ENCODE assay signal across 8 cellular contexts in the genomic region with DNA sequence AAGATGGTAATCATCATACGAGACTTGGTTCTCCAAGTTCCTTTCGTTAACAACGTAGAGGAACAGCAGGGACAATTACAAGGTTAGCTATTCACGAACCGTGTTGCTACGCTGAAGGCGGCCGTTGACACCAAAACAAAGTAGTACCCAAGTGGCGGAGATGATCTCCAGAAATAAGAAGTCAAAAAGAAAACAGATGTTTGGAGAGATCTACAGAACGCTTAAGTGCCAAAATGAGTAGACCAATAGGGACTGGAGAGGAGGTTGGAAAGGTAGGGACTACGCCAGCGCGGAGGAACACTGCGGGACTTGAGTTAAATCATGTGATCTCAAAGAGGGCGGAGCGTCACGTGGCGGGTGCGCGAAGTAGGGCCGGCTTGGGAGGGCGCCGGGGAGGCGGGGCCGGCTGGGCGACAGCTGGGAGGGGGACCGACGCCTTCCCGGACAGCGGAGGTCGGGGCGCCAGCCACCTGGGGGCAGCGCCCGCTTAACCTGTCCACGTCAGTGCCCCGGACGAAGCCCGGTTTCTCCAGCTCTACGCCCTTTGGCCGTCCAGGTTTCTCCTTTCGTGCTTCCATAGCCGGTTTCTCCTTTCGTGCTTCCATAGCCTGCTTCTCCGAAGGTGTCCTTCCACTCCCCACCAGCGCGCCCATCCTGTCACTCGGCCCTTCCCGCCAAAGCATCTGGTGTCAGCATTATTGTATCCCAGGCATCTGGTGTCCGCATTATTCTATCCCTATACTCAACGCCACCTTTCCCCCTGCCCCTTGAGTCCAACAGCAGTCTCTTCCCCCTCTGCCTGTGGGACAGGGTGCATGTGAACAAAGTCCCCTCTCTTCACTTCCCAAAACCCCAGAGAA. TPM values are rescaled to one million over a fixed set of nuclear protein-coding genes. Genes with fewer than 3 reads are reported as not detected.
A peak's percentile ranks its signal among the peaks of the same experiment; 100 is the strongest.
DNase-seq lines count a peak whose midpoint lies in the region; ATAC-seq, FAIRE-seq and TF ChIP-seq lines count a peak whose summit lies in the region.

No MANE protein-coding gene starts in this region.

- H3K36me3 Mint-ChIP-seq in central memory CD8-positive, alpha-beta T cell (ENCODE audit: insufficient read depth), result peaks cover 54% of the 10 kb centered on the region

- peaks cover 50% of the 10 kb centered on the region for H3K4me1 Mint-ChIP-seq in central memory CD8-positive, alpha-beta T cell

- peaks cover 20% of the 10 kb centered on the region for H3K4me1 ChIP-seq in keratinocyte (ENCODE audit: control insufficient read depth, extremely low read depth, insufficient read depth, low read length)

- FAIRE-seq in keratinocyte (lab: Jason Lieb, UNC), result peak; percentile 80

- H3K4me3 ChIP-seq in keratinocyte (ENCODE audit: control insufficient read depth in 2 of 3, extremely low read depth in 1 of 3, insufficient read depth in 2 of 3, low read depth in 1 of 3, low read length in 3 of 3), result peak overlapping the region; percentile 68 to 90 (median 69)

- peaks cover 34% of the 10 kb centered on the region for H3K79me2 ChIP-seq in keratinocyte (ENCODE audit: control insufficient read depth, insufficient read depth, low read length)

- dilution Hi-C loops in keratinocyte (cut with MboI; ENCODE audit: extremely low pct_ligation_motif_present, low sequenced_read_pairs), result no loop called here

- H3K36me3 ChIP-seq in keratinocyte (ENCODE audit: control insufficient read depth in 2 of 2, extremely low read depth in 1 of 2, insufficient read depth in 2 of 2, low read length in 2 of 2), result peaks cover 19 to 25% of the 10 kb centered on the region in 2 experiments

- peak overlapping the region; percentile 72 for H2AFZ ChIP-seq in keratinocyte (ENCODE audit: control insufficient read depth, low read length)

- no peaks in the 10 kb centered on the region for H3K27me3 ChIP-seq in keratinocyte (ENCODE audit: control insufficient read depth, extremely low read depth, insufficient read depth, low read length)

- H3K27me3 Mint-ChIP-seq in central memory CD8-positive, alpha-beta T cell, result no peaks in the 10 kb centered on the region

- no peaks in the 10 kb centered on the region for H4K20me1 ChIP-seq in keratinocyte (ENCODE audit: control insufficient read depth, extremely low read depth, insufficient read depth, low read length)

- H3K9ac ChIP-seq in keratinocyte (ENCODE audit: control insufficient read depth, extremely low read depth, insufficient read depth, low read length), result peak overlapping the region; percentile 96

- no peaks in the 10 kb centered on the region for H3K9me3 ChIP-seq in keratinocyte (ENCODE audit: control insufficient read depth, low read depth, low read length)

- no peaks in the 10 kb centered on the region for H3K9me1 ChIP-seq in keratinocyte (ENCODE audit: control insufficient read depth, extremely low read depth, insufficient read depth, low read length)

- H3K4me2 ChIP-seq in keratinocyte (ENCODE audit: control insufficient read depth, extremely low read depth, insufficient read depth, low read depth, low read length), result peak overlapping the region; percentile 95

- TF ChIP-seq CTCF in keratinocyte (optimal IDR thresholded peaks at IDR 0.05 in 1 of 3, IDR thresholded peaks at IDR 0.05 in 1 of 3, conservative IDR thresholded peaks at IDR 0.05 in 1 of 3; ENCODE audit: extremely low read depth in 1 of 3, insufficient read depth in 2 of 3, low read length in 3 of 3), result peak in 1 of 3 experiments; percentile 0

- peak overlapping the region; percentile 99 for H3K27ac ChIP-seq in keratinocyte (ENCODE audit: control insufficient read depth, insufficient read depth, low read length)

- H3K4me3 Mint-ChIP-seq in central memory CD8-positive, alpha-beta T cell, result peak overlapping the region; percentile 98

- peak; percentile 32 for ATAC-seq in HG03108 (IDR thresholded peaks at IDR 0.05; ENCODE audit: unreplicated experiment)
- ATAC-seq in central memory CD8-positive, alpha-beta T cell (replicated peaks; ENCODE audit: extremely low read depth, poor library complexity, severe bottlenecking), result peak; percentile 44

- peak overlapping the region; percentile 90 for H3K27ac Mint-ChIP-seq in central memory CD8-positive, alpha-beta T cell (ENCODE audit: low read depth)

- DNase-seq in NCI-H187 (lab: John Stamatoyannopoulos, UW) (peak; percentile 71 to 93), NCI-H187 treated with DMSO at 0.1 percent for 48 hours (lab: John Stamatoyannopoulos, UW) (no peak), NCI-H226 (peak; percentile 82), keratinocyte (ENCODE audit: low read depth, low spot score) (no peak)
- DNase-seq in activated CD4-positive, CD25-positive, alpha-beta regulatory T cell treated with anti-CD3 and anti-CD28 coated beads, Interleukin-2, amount 50 U/mL, for 16 hours (ENCODE audit: low read depth, low spot score), result peak; percentile 89
- peak; percentile 92 to 93 for DNase-seq in central memory CD8-positive, alpha-beta T cell (ENCODE audit: low spot score in 2 of 2)
- DNase-seq in stimulated activated CD4-positive, alpha-beta T cell treated with anti-CD3 and anti-CD28 coated beads, Interleukin-12 subunit alpha, Interleukin-12 subunit beta, amount 100 ng/mL, for 4 hours, result peak; percentile 89

- H3K9me3 Mint-ChIP-seq in central memory CD8-positive, alpha-beta T cell, result no peaks in the 10 kb centered on the region

RNA-seq across cellular contexts. Expression of gene GABARAP, which starts 0.7 kb away (rescaled TPM):
- polyA plus RNA-seq in keratinocyte, result 271 to 416 TPM (median 391 TPM) in 3 replicates
- polyA plus RNA-seq in keratinocyte (2011; ENCODE audit: low read depth), result 120 TPM
- 578 and 682 TPM in 2 replicates for polyA plus RNA-seq in keratinocyte (2011; cell fraction: cytosol; rRNA removed)
- polyA plus RNA-seq in keratinocyte (2011; cell fraction: nucleus; rRNA removed), result 185 and 186 TPM in 2 replicates
- polyA plus RNA-seq in keratinocyte (2012; ENCODE audit: low replicate concordance), result 266 and 545 TPM in 2 replicates
- 235 to 333 TPM (median 240 TPM) in 3 replicates for polyA minus RNA-seq in keratinocyte
- polyA minus RNA-seq in keratinocyte (2011; cell fraction: cytosol; rRNA and poly(A)+ RNA removed), result 161 TPM
- polyA minus RNA-seq in keratinocyte (2011; cell fraction: nucleus; rRNA and poly(A)+ RNA removed), result 27.8 and 46.5 TPM in 2 replicates

RNA-seq across cellular contexts. Expression of gene PHF23, which starts 3.7 kb away (rescaled TPM):
- polyA plus RNA-seq in keratinocyte, result 52.8 to 61.6 TPM (median 55.3 TPM) in 3 replicates
- 43.8 TPM for polyA plus RNA-seq in keratinocyte (2011; ENCODE audit: low read depth)
- 50.2 and 55.4 TPM in 2 replicates for polyA plus RNA-seq in keratinocyte (2011; cell fraction: cytosol; rRNA removed)
- 75.4 and 76.5 TPM in 2 replicates for polyA plus RNA-seq in keratinocyte (2011; cell fraction: nucleus; rRNA removed)
- 45.3 and 50.3 TPM in 2 replicates for polyA plus RNA-seq in keratinocyte (2012; ENCODE audit: low replicate concordance)
- polyA minus RNA-seq in keratinocyte, result 41.1 to 77.5 TPM (median 49.7 TPM) in 3 replicates
- 36.1 TPM for polyA minus RNA-seq in keratinocyte (2011; cell fraction: cytosol; rRNA and poly(A)+ RNA removed)
- polyA minus RNA-seq in keratinocyte (2011; cell fraction: nucleus; rRNA and poly(A)+ RNA removed), result 41.4 and 42.0 TPM in 2 replicates

RNA-seq across cellular contexts. Expression of gene CTDNEP1, which starts 8.6 kb away (rescaled TPM):
- 60.8 to 143 TPM (median 66.2 TPM) in 3 replicates for polyA plus RNA-seq in keratinocyte
- polyA plus RNA-seq in keratinocyte (2011; ENCODE audit: low read depth), result 84.8 TPM
- polyA plus RNA-seq in keratinocyte (2011; cell fraction: cytosol; rRNA removed), result 85.7 and 117 TPM in 2 replicates
- 62.2 and 64.3 TPM in 2 replicates for polyA plus RNA-seq in keratinocyte (2011; cell fraction: nucleus; rRNA removed)
- polyA plus RNA-seq in keratinocyte (2012; ENCODE audit: low replicate concordance), result 119 and 125 TPM in 2 replicates
- polyA minus RNA-seq in keratinocyte, result 94.9 to 338 TPM (median 103 TPM) in 3 replicates
- polyA minus RNA-seq in keratinocyte (2011; cell fraction: cytosol; rRNA and poly(A)+ RNA removed), result 100 TPM
- polyA minus RNA-seq in keratinocyte (2011; cell fraction: nucleus; rRNA and poly(A)+ RNA removed), result 32.5 and 36.8 TPM in 2 replicates

RNA-seq across cellular contexts. Expression of gene DVL2, which starts 8.6 kb away (rescaled TPM):
- polyA plus RNA-seq in keratinocyte, result 3.7 to 6.3 TPM (median 4.7 TPM) in 3 replicates
- 37.4 TPM for polyA plus RNA-seq in keratinocyte (2011; ENCODE audit: low read depth)
- 2.5 and 4.6 TPM in 2 replicates for polyA plus RNA-seq in keratinocyte (2011; cell fraction: cytosol; rRNA removed)
- 13.5 and 19.5 TPM in 2 replicates for polyA plus RNA-seq in keratinocyte (2011; cell fraction: nucleus; rRNA removed)
- polyA plus RNA-seq in keratinocyte (2012; ENCODE audit: low replicate concordance), result 18.0 and 25.1 TPM in 2 replicates
- 9.5 to 27.7 TPM (median 17.8 TPM) in 3 replicates for polyA minus RNA-seq in keratinocyte
- 8.4 TPM for polyA minus RNA-seq in keratinocyte (2011; cell fraction: cytosol; rRNA and poly(A)+ RNA removed)
- 11.5 and 17.1 TPM in 2 replicates for polyA minus RNA-seq in keratinocyte (2011; cell fraction: nucleus; rRNA and poly(A)+ RNA removed)

RNA-seq across cellular contexts. Expression of gene ELP5, which starts 9.1 kb away (rescaled TPM):
- 19.4 to 24.9 TPM (median 21.4 TPM) in 3 replicates for polyA plus RNA-seq in keratinocyte
- polyA plus RNA-seq in keratinocyte (2011; ENCODE audit: low read depth), result 5.4 TPM
- 20.5 and 25.5 TPM in 2 replicates for polyA plus RNA-seq in keratinocyte (2011; cell fraction: cytosol; rRNA removed)
- 29.5 and 32.1 TPM in 2 replicates for polyA plus RNA-seq in keratinocyte (2011; cell fraction: nucleus; rRNA removed)
- 22.6 and 25.7 TPM in 2 replicates for polyA plus RNA-seq in keratinocyte (2012; ENCODE audit: low replicate concordance)
- 21.8 to 22.3 TPM (median 22.1 TPM) in 3 replicates for polyA minus RNA-seq in keratinocyte
- 20.0 TPM for polyA minus RNA-seq in keratinocyte (2011; cell fraction: cytosol; rRNA and poly(A)+ RNA removed)
- polyA minus RNA-seq in keratinocyte (2011; cell fraction: nucleus; rRNA and poly(A)+ RNA removed), result 8.9 and 10.1 TPM in 2 replicates

Comparison
In these comparisons a context has a peak if more than half of its experiments do, and no peak if none do; other contexts are left out.
1. DNase-seq: peak in NCI-H187 (2 of 2), NCI-H226 (single experiment), activated CD4-positive, CD25-positive, alpha-beta regulatory T cell treated with anti-CD3 and anti-CD28 coated beads, Interleukin-2, amount 50 U/mL, for 16 hours (single experiment), central memory CD8-positive, alpha-beta T cell (2 of 2) and stimulated activated CD4-positive, alpha-beta T cell treated with anti-CD3 and anti-CD28 coated beads, Interleukin-12 subunit alpha, Interleukin-12 subunit beta, amount 100 ng/mL, for 4 hours (single experiment); none in NCI-H187 treated with DMSO at 0.1 percent for 48 hours (single experiment) and keratinocyte (single experiment).